ENCODE assay signal across 23 cellular contexts in genomic region chr5:137738947-137739346, GRCh38. TPM values are rescaled to one million over a fixed set of nuclear protein-coding genes. Genes with fewer than 3 reads are reported as not detected.
A peak's percentile ranks its signal among the peaks of the same experiment; 100 is the strongest.
DNase-seq lines count a peak whose midpoint lies in the region; ATAC-seq and TF ChIP-seq lines count a peak whose summit lies in the region.
"Had no signal": no experiment of that assay in that cellular context is flagged by ENCODE, and none has a peak within 500 bp of the region (broad histone marks: within the 10 kb centered on the region; RNA-seq: fewer than 3 reads in every experiment).

No MANE protein-coding gene starts in this region.

- intact Hi-C loops in testis (cut with DNase I; ENCODE audit: low total_unique reads) (loop anchor here (10.0 kb wide), 1 partner anchor 104 kb away; no protein-coding TSS in a partner anchor), thyroid gland (cut with DNase I) (no loop called here)

- H3K36me3 ChIP-seq in testis (ENCODE audit: low read depth, missing control alignments) (no peaks in the 10 kb centered on the region), thyroid gland (no peaks in the 10 kb centered on the region), tibial nerve (no peaks in the 10 kb centered on the region)
- H3K36me3 ChIP-seq: BE2C had no signal

- H3K27ac ChIP-seq in testis (no peak overlapping the region), thyroid gland (no peak overlapping the region), tibial nerve (no peak overlapping the region)
- H3K27ac ChIP-seq: A549, HL-60 had no signal

- H3K27me3 ChIP-seq in testis = no peaks in the 10 kb centered on the region
- no peaks in the 10 kb centered on the region for H3K27me3 ChIP-seq in thyroid gland
- no peaks in the 10 kb centered on the region for H3K27me3 ChIP-seq in tibial nerve
- H3K27me3 ChIP-seq: BE2C had no signal

- peak overlapping the region; percentile 3 for H3K4me3 Mint-ChIP-seq in stimulated activated naive CD8-positive, alpha-beta T cell treated with anti-CD3 and anti-CD28 coated beads, Interleukin-15, Interleukin-2, amounts not matched to agents 100 ng/mL and 50 ng/mL, for 24 hours
- H3K4me3 Mint-ChIP-seq in stimulated activated naive CD8-positive, alpha-beta T cell treated with anti-CD3 and anti-CD28 coated beads, Interleukin-15, amount 100 ng/mL, for 72 hours = no peak overlapping the region

- no peaks in the 10 kb centered on the region for H3K9me3 ChIP-seq in testis
- H3K9me3 ChIP-seq in thyroid gland = no peaks in the 10 kb centered on the region
- no peaks in the 10 kb centered on the region for H3K9me3 ChIP-seq in tibial nerve
- H3K9me3 ChIP-seq: BE2C had no signal

- 92% methylated on average over 3 of the region's 3 CpGs for WGBS in testis, 2 donors
- 82 to 88% methylated on average over 3 of the region's 3 CpGs for WGBS in thyroid gland, 2 donors
- WGBS in tibial nerve, 2 donors = 71 to 88% methylated on average over 3 of the region's 3 CpGs

- no peak for ATAC-seq in stimulated activated naive CD8-positive, alpha-beta T cell treated with anti-CD3 and anti-CD28 coated beads, Interleukin-15, amount 100 ng/mL, for 72 hours
- ATAC-seq: A549, HepG2, K562 had no signal

- peaks cover 13% of the 10 kb centered on the region for H3K36me3 Mint-ChIP-seq in stimulated activated naive CD8-positive, alpha-beta T cell treated with anti-CD3 and anti-CD28 coated beads, Interleukin-15, Interleukin-2, amounts not matched to agents 100 ng/mL and 50 ng/mL, for 24 hours (ENCODE audit: low read depth)

- DNase-seq in stimulated activated naive CD8-positive, alpha-beta T cell treated with anti-CD3 and anti-CD28 coated beads, Interleukin-15, amount 100 ng/mL, for 72 hours = no peak
- peak; percentile 19 for DNase-seq in RPMI7951 (ENCODE audit: low read depth)
- DNase-seq in astrocyte of the hippocampus (ENCODE audit: low read depth, low spot score) = peak; percentile 6
- no peak for DNase-seq in testis
- DNase-seq in thyroid gland = no peak
- no peak for DNase-seq in tibial nerve (ENCODE audit: low spot score in 2 of 2)
- DNase-seq: BE2C, DMS79, GOT3, HCEC 1CT, NCI-H1092, NCI-H1436, NCI-H187 treated with DMSO at 0.1 percent for 48 hours, NCI-H2107, NCI-H446 treated with DMSO at 0.1 percent for 48 hours, NCI-H748 treated with DMSO at 0.1 percent for 48 hours, OCI-M1, Right ventricle myocardium superior had no signal

- no peak for TF ChIP-seq CTCF in testis (IDR thresholded peaks at IDR 0.05)
- TF ChIP-seq CTCF in thyroid gland (IDR thresholded peaks at IDR 0.05) = no peak
- no peak for TF ChIP-seq CTCF in tibial nerve (IDR thresholded peaks at IDR 0.05)

- H3K27me3 Mint-ChIP-seq in stimulated activated naive CD8-positive, alpha-beta T cell treated with anti-CD3 and anti-CD28 coated beads, Interleukin-15, Interleukin-2, amounts not matched to agents 100 ng/mL and 50 ng/mL, for 24 hours = no peaks in the 10 kb centered on the region
- no peaks in the 10 kb centered on the region for H3K27me3 Mint-ChIP-seq in stimulated activated naive CD8-positive, alpha-beta T cell treated with anti-CD3 and anti-CD28 coated beads, Interleukin-15, amount 100 ng/mL, for 72 hours

- no peak for TF ChIP-seq EP300 in tibial nerve (IDR thresholded peaks at IDR 0.05)

- H3K27ac Mint-ChIP-seq in stimulated activated naive CD8-positive, alpha-beta T cell treated with anti-CD3 and anti-CD28 coated beads, Interleukin-15, Interleukin-2, amounts not matched to agents 100 ng/mL and 50 ng/mL, for 24 hours = peak overlapping the region; percentile 41
- no peak overlapping the region for H3K27ac Mint-ChIP-seq in stimulated activated naive CD8-positive, alpha-beta T cell treated with anti-CD3 and anti-CD28 coated beads, Interleukin-15, amount 100 ng/mL, for 72 hours

- no peak for TF ChIP-seq POLR2A in testis (IDR thresholded peaks at IDR 0.05)
- TF ChIP-seq POLR2A in thyroid gland (IDR thresholded peaks at IDR 0.05) = no peak
- no peak for TF ChIP-seq POLR2A in tibial nerve (IDR thresholded peaks at IDR 0.05)

- peaks cover 15% of the 10 kb centered on the region for H3K4me1 ChIP-seq in testis
- peaks cover 14 to 21% of the 10 kb centered on the region in 2 donors for H3K4me1 ChIP-seq in thyroid gland
- H3K4me1 ChIP-seq in tibial nerve = peaks cover 0 to 28% (median 10%) of the 10 kb centered on the region in 4 donors
- H3K4me1 ChIP-seq: A549, BE2C had no signal

- H3K4me3 ChIP-seq in testis = no peak overlapping the region
- no peak overlapping the region for H3K4me3 ChIP-seq in thyroid gland (replicated peaks in 1 of 3)
- no peak overlapping the region for H3K4me3 ChIP-seq in tibial nerve
- H3K4me3 ChIP-seq: A549, K562 had no signal

- H3K4me1 Mint-ChIP-seq in stimulated activated naive CD8-positive, alpha-beta T cell treated with anti-CD3 and anti-CD28 coated beads, Interleukin-15, Interleukin-2, amounts not matched to agents 100 ng/mL and 50 ng/mL, for 24 hours (ENCODE audit: low read depth) = peaks cover 24% of the 10 kb centered on the region
- peaks cover 9% of the 10 kb centered on the region for H3K4me1 Mint-ChIP-seq in stimulated activated naive CD8-positive, alpha-beta T cell treated with anti-CD3 and anti-CD28 coated beads, Interleukin-15, amount 100 ng/mL, for 72 hours

- H3K9me3 Mint-ChIP-seq in stimulated activated naive CD8-positive, alpha-beta T cell treated with anti-CD3 and anti-CD28 coated beads, Interleukin-15, Interleukin-2, amounts not matched to agents 100 ng/mL and 50 ng/mL, for 24 hours = no peaks in the 10 kb centered on the region
- H3K9me3 Mint-ChIP-seq in stimulated activated naive CD8-positive, alpha-beta T cell treated with anti-CD3 and anti-CD28 coated beads, Interleukin-15, amount 100 ng/mL, for 72 hours = peaks cover 7 to 12% of the 10 kb centered on the region in 2 donors

RNA-seq across cellular contexts. Expression of gene KLHL3, which starts 3.1 kb away (rescaled TPM):
- total RNA-seq in RPMI7951 (2014; rRNA removed; shearing (Covaris generic)) = 0.72 and 2.2 TPM in 2 replicates
- 10 to 100 TPM; 26.2 to 35.0 TPM for total RNA-seq in testis
- polyA plus RNA-seq in testis (ENCODE audit: insufficient read depth, low read depth, low replicate concordance) = 13.7 TPM
- 10 to 100 TPM; 11.9 to 26.7 (median 17.9) TPM for total RNA-seq in thyroid gland
- total RNA-seq in tibial nerve = 10 to 100 TPM; 22.5 to 35.7 (median 27.5) TPM

RNA-seq across cellular contexts. Expression of gene HNRNPA0, which starts 15.2 kb away (rescaled TPM):
- 6.0 and 6.6 TPM in 2 replicates for total RNA-seq in RPMI7951 (2014; rRNA removed; shearing (Covaris generic))
- total RNA-seq in testis = 10 to 100 TPM; 22.7 to 22.8 TPM
- 34.0 TPM for polyA plus RNA-seq in testis (ENCODE audit: insufficient read depth, low read depth, low replicate concordance)
- 10 to 100 TPM; 10.6 to 14.1 (median 12.4) TPM for total RNA-seq in thyroid gland
- total RNA-seq in tibial nerve = 10 to 100 TPM; 12.6 to 17.0 (median 15.0) TPM

Comparison
In these comparisons a context has a peak if more than half of its experiments do, and no peak if none do; other contexts are left out.
1. DNase-seq: peak in RPMI7951 (single experiment) and astrocyte of the hippocampus (single experiment); none in stimulated activated naive CD8-positive, alpha-beta T cell treated with anti-CD3 and anti-CD28 coated beads, Interleukin-15, amount 100 ng/mL, for 72 hours (0 of 2), testis (single experiment), thyroid gland (0 of 2) and tibial nerve (0 of 2).